Comparison of ENCODE assay signal across 18 cellular contexts in genomic region chr12:57222286-57223190, GRCh38. TPM values are rescaled to one million over a fixed set of nuclear protein-coding genes. Genes with fewer than 3 reads are reported as not detected.
"Had no signal": no experiment of that assay in that cellular context is flagged by ENCODE, and none has a peak within 500 bp of the region (broad histone marks: within the 10 kb centered on the region; RNA-seq: fewer than 3 reads in every experiment).

No MANE protein-coding gene starts in this region.

- ATAC-seq: left lobe of liver, mucosa of descending colon had no signal

- H3K4me3 ChIP-seq: breast epithelium, dorsolateral prefrontal cortex, esophagus squamous epithelium, mucosa of descending colon, ovary, thyroid gland, uterus had no signal

- DNase-seq: activated B cell treated with CpG ODN at 0.5 μM for 24 hours; activated CD4-positive, alpha-beta T cell treated with anti-CD3 and anti-CD28 coated beads, Interleukin-2, amount 10 ng/mL, durations not matched to agents 24 days and 14 days; activated naive CD4-positive, alpha-beta T cell treated with anti-CD3 and anti-CD28 coated beads, Interleukin-2, amount 10 ng/mL, durations not matched to agents 7 days and 5 days; dorsolateral prefrontal cortex; esophagus squamous epithelium; foreskin fibroblast; mammary epithelial cell; mucosa of descending colon; ovary; stimulated activated CD4-positive, alpha-beta T cell treated with anti-CD3 and anti-CD28 coated beads, Interleukin-15, amount 100 ng/mL, for 24 hours; stimulated activated CD4-positive, alpha-beta T cell treated with anti-CD3 and anti-CD28 coated beads, Interleukin-4, amount 100 ng/mL, for 24 hours; thyroid gland; uterus had no signal

- H3K4me3 Mint-ChIP-seq: activated B cell treated with CpG ODN at 0.5 μM for 24 hours; activated CD4-positive, alpha-beta T cell treated with anti-CD3 and anti-CD28 coated beads, Interleukin-2, amount 10 ng/mL, durations not matched to agents 24 days and 14 days; activated naive CD4-positive, alpha-beta T cell treated with anti-CD3 and anti-CD28 coated beads, Interleukin-2, amount 10 ng/mL, durations not matched to agents 7 days and 5 days had no signal

- H3K9me3 Mint-ChIP-seq: activated B cell treated with CpG ODN at 0.5 μM for 24 hours; activated CD4-positive, alpha-beta T cell treated with anti-CD3 and anti-CD28 coated beads, Interleukin-2, amount 10 ng/mL, durations not matched to agents 24 days and 14 days; activated naive CD4-positive, alpha-beta T cell treated with anti-CD3 and anti-CD28 coated beads, Interleukin-2, amount 10 ng/mL, durations not matched to agents 7 days and 5 days; activated T-helper 2 cell treated with anti-CD3 and anti-CD28 coated beads, Interferon-gamma antibody, Interleukin-2, Interleukin-4, amounts not matched to agents 10 μg/mL and 5 μg/mL and 100 μg/mL, durations not matched to agents 14 hours and 24 hours and 36 hours had no signal

- H3K9me3 ChIP-seq: breast epithelium, esophagus squamous epithelium, mucosa of descending colon, ovary, thyroid gland, uterus had no signal

- H3K27ac ChIP-seq: breast epithelium, dorsolateral prefrontal cortex, esophagus squamous epithelium, ovary, thyroid gland, uterus had no signal

- H3K27ac Mint-ChIP-seq: activated CD4-positive, alpha-beta T cell treated with anti-CD3 and anti-CD28 coated beads, Interleukin-2, amount 10 ng/mL, durations not matched to agents 24 days and 14 days; activated naive CD4-positive, alpha-beta T cell treated with anti-CD3 and anti-CD28 coated beads, Interleukin-2, amount 10 ng/mL, durations not matched to agents 7 days and 5 days; activated T-helper 2 cell treated with anti-CD3 and anti-CD28 coated beads, Interferon-gamma antibody, Interleukin-2, Interleukin-4, amounts not matched to agents 10 μg/mL and 5 μg/mL and 100 μg/mL, durations not matched to agents 14 hours and 24 hours and 36 hours had no signal

- H3K36me3 ChIP-seq: breast epithelium, esophagus squamous epithelium, ovary, thyroid gland, uterus had no signal

RNA-seq across cellular contexts. Expression of gene NXPH4, which starts 5.9 kb away (rescaled TPM):
- total RNA-seq: skeletal muscle tissue had no signal
- polyA plus RNA-seq: naive thymus-derived CD8-positive, alpha-beta T cell had no signal

RNA-seq across cellular contexts. Expression of gene STAC3, which starts 28.4 kb away (rescaled TPM):
- polyA plus RNA-seq: naive thymus-derived CD8-positive, alpha-beta T cell had no signal
